1 cellular context compared by ENCODE assay signal in the genomic region with DNA sequence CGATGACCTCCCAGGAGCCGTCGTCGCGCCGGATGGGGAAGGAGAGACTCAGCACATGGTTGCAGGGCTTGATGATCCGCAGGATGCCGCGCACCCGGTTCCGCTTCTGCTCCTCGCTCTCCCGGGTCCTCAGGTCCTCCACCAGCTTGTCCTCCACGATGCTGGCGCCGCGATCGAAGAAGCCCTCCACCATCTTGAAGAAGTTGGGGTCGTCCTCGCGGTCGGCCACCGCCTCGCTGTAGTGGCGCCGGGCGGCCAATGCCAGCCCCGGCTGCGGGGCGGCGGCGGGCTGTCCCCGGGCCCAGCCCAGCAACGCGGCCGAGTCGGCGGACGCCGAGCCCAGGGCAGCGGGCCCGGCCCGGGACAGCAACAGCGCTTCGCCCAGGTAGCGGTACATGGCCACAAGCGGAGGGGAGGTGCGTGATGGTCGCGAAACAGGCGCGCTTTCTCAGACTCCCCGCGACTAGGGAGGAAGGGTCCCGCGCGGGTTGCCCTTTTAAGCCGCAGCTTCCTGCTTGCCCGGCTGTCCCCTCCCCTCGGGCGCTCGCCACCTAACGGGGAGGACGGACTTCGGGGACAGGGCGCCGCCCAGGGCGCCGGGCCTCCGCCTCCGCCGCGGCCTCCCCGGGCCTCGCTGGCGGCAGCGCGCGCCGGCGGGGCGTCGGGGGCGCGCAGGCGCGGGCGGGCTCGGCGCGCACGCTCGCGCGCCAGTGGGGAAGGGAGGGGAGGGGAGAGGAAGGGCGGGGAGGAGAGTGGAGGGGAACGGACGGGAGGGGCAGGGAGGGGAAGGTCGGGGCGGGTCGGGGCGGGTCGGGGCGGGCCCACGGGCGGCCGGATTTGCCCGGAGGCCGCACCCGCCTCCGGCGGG.
TF ChIP-seq lines count a peak whose summit lies in the region.

A gene (minus strand): TSS at position 471 of the 868 bp plus-strand sequence. CDS start 74 bp downstream, at position 397.
A gene with protein sequence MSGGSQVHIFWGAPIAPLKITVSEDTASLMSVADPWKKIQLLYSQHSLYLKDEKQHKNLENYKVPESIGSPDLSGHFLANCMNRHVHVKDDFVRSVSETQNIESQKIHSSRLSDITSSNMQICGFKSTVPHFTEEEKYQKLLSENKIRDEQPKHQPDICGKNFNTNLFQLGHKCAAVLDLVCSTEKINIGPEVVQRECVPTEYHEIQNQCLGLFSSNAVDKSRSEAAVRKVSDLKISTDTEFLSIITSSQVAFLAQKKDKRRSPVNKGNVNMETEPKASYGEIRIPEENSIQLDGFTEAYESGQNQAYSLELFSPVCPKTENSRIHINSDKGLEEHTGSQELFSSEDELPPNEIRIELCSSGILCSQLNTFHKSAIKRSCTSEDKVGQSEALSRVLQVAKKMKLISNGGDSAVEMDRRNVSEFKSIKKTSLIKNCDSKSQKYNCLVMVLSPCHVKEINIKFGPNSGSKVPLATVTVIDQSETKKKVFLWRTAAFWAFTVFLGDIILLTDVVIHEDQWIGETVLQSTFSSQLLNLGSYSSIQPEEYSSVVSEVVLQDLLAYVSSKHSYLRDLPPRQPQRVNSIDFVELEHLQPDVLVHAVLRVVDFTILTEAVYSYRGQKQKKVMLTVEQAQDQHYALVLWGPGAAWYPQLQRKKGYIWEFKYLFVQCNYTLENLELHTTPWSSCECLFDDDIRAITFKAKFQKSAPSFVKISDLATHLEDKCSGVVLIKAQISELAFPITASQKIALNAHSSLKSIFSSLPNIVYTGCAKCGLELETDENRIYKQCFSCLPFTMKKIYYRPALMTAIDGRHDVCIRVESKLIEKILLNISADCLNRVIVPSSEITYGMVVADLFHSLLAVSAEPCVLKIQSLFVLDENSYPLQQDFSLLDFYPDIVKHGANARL (plus strand): TSS at position 834 of the 868 bp plus-strand sequence. CDS start 56,149 bp downstream, outside the sequence.

TF ChIP-seq in WTC11, 78 proteins besides CTCF, POLR2A, EP300 and RAD21 (continued from another document and continues in another):
- TF ChIP-seq, protein P1, sequence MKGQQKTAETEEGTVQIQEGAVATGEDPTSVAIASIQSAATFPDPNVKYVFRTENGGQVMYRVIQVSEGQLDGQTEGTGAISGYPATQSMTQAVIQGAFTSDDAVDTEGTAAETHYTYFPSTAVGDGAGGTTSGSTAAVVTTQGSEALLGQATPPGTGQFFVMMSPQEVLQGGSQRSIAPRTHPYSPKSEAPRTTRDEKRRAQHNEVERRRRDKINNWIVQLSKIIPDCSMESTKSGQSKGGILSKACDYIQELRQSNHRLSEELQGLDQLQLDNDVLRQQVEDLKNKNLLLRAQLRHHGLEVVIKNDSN (CRISPR knock-in tag; IDR thresholded peaks at IDR 0.05), result no peak
- TF ChIP-seq SOX15 (CRISPR knock-in tag; IDR thresholded peaks at IDR 0.05), result no peak
- 0 out of 2 replicates have a peak, but pooled peaks have one; percentile 58 for TF ChIP-seq CBFB (CRISPR knock-in tag; IDR thresholded peaks at IDR 0.05; ENCODE audit: low read depth)
- TF ChIP-seq ZBTB21 (CRISPR knock-in tag; IDR thresholded peaks at IDR 0.05; ENCODE audit: borderline replicate concordance), result no peak
- TF ChIP-seq RELA (CRISPR knock-in tag; IDR thresholded peaks at IDR 0.05; ENCODE audit: borderline replicate concordance), result no peak
- peak; percentile 62; the same call in 1 of the 2 replicates for TF ChIP-seq FOXK1 (CRISPR knock-in tag; IDR thresholded peaks at IDR 0.05)
- TF ChIP-seq, protein P2, sequence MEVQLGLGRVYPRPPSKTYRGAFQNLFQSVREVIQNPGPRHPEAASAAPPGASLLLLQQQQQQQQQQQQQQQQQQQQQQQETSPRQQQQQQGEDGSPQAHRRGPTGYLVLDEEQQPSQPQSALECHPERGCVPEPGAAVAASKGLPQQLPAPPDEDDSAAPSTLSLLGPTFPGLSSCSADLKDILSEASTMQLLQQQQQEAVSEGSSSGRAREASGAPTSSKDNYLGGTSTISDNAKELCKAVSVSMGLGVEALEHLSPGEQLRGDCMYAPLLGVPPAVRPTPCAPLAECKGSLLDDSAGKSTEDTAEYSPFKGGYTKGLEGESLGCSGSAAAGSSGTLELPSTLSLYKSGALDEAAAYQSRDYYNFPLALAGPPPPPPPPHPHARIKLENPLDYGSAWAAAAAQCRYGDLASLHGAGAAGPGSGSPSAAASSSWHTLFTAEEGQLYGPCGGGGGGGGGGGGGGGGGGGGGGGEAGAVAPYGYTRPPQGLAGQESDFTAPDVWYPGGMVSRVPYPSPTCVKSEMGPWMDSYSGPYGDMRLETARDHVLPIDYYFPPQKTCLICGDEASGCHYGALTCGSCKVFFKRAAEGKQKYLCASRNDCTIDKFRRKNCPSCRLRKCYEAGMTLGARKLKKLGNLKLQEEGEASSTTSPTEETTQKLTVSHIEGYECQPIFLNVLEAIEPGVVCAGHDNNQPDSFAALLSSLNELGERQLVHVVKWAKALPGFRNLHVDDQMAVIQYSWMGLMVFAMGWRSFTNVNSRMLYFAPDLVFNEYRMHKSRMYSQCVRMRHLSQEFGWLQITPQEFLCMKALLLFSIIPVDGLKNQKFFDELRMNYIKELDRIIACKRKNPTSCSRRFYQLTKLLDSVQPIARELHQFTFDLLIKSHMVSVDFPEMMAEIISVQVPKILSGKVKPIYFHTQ (CRISPR knock-in tag; IDR thresholded peaks at IDR 0.05), result no peak
- TF ChIP-seq, protein P3, sequence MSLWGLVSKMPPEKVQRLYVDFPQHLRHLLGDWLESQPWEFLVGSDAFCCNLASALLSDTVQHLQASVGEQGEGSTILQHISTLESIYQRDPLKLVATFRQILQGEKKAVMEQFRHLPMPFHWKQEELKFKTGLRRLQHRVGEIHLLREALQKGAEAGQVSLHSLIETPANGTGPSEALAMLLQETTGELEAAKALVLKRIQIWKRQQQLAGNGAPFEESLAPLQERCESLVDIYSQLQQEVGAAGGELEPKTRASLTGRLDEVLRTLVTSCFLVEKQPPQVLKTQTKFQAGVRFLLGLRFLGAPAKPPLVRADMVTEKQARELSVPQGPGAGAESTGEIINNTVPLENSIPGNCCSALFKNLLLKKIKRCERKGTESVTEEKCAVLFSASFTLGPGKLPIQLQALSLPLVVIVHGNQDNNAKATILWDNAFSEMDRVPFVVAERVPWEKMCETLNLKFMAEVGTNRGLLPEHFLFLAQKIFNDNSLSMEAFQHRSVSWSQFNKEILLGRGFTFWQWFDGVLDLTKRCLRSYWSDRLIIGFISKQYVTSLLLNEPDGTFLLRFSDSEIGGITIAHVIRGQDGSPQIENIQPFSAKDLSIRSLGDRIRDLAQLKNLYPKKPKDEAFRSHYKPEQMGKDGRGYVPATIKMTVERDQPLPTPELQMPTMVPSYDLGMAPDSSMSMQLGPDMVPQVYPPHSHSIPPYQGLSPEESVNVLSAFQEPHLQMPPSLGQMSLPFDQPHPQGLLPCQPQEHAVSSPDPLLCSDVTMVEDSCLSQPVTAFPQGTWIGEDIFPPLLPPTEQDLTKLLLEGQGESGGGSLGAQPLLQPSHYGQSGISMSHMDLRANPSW (CRISPR knock-in tag; conservative IDR thresholded peaks at IDR 0.05; ENCODE audit: low read depth), result no peak; the same call in 1 of the 2 replicates
- no peak for TF ChIP-seq RORB (CRISPR knock-in tag; IDR thresholded peaks at IDR 0.05)
- TF ChIP-seq KAT7 (CRISPR knock-in tag; IDR thresholded peaks at IDR 0.05; ENCODE audit: borderline replicate concordance), result no peak
- no peak for TF ChIP-seq NFATC4 (CRISPR knock-in tag; IDR thresholded peaks at IDR 0.05)
- TF ChIP-seq, protein P4, sequence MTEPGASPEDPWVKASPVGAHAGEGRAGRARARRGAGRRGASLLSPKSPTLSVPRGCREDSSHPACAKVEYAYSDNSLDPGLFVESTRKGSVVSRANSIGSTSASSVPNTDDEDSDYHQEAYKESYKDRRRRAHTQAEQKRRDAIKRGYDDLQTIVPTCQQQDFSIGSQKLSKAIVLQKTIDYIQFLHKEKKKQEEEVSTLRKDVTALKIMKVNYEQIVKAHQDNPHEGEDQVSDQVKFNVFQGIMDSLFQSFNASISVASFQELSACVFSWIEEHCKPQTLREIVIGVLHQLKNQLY (CRISPR knock-in tag; IDR thresholded peaks at IDR 0.05), result no peak
- 0 out of 2 replicates have a peak, but pooled peaks have one; percentile 3 for TF ChIP-seq MYBL2 (CRISPR knock-in tag; IDR thresholded peaks at IDR 0.05)
- TF ChIP-seq OVOL2 (CRISPR knock-in tag; IDR thresholded peaks at IDR 0.05; ENCODE audit: borderline replicate concordance), result no peak
- TF ChIP-seq, protein P5, sequence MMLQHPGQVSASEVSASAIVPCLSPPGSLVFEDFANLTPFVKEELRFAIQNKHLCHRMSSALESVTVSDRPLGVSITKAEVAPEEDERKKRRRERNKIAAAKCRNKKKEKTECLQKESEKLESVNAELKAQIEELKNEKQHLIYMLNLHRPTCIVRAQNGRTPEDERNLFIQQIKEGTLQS (CRISPR knock-in tag; conservative IDR thresholded peaks at IDR 0.05), result no peak
- no peak for TF ChIP-seq HMGA2 (CRISPR knock-in tag; IDR thresholded peaks at IDR 0.05)
- peak; percentile 29; the same call in 1 of the 2 replicates for TF ChIP-seq ZNF263 (CRISPR knock-in tag; IDR thresholded peaks at IDR 0.05; ENCODE audit: low read depth)
- TF ChIP-seq TP53 (CRISPR knock-in tag; IDR thresholded peaks at IDR 0.05), result peak; percentile 88
- TF ChIP-seq, protein P6, sequence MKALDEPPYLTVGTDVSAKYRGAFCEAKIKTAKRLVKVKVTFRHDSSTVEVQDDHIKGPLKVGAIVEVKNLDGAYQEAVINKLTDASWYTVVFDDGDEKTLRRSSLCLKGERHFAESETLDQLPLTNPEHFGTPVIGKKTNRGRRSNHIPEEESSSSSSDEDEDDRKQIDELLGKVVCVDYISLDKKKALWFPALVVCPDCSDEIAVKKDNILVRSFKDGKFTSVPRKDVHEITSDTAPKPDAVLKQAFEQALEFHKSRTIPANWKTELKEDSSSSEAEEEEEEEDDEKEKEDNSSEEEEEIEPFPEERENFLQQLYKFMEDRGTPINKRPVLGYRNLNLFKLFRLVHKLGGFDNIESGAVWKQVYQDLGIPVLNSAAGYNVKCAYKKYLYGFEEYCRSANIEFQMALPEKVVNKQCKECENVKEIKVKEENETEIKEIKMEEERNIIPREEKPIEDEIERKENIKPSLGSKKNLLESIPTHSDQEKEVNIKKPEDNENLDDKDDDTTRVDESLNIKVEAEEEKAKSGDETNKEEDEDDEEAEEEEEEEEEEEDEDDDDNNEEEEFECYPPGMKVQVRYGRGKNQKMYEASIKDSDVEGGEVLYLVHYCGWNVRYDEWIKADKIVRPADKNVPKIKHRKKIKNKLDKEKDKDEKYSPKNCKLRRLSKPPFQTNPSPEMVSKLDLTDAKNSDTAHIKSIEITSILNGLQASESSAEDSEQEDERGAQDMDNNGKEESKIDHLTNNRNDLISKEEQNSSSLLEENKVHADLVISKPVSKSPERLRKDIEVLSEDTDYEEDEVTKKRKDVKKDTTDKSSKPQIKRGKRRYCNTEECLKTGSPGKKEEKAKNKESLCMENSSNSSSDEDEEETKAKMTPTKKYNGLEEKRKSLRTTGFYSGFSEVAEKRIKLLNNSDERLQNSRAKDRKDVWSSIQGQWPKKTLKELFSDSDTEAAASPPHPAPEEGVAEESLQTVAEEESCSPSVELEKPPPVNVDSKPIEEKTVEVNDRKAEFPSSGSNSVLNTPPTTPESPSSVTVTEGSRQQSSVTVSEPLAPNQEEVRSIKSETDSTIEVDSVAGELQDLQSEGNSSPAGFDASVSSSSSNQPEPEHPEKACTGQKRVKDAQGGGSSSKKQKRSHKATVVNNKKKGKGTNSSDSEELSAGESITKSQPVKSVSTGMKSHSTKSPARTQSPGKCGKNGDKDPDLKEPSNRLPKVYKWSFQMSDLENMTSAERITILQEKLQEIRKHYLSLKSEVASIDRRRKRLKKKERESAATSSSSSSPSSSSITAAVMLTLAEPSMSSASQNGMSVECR (CRISPR knock-in tag; IDR thresholded peaks at IDR 0.05; ENCODE audit: borderline replicate concordance), result peak; percentile 16; the same call in 1 of the 2 replicates
- TF ChIP-seq, protein P7, sequence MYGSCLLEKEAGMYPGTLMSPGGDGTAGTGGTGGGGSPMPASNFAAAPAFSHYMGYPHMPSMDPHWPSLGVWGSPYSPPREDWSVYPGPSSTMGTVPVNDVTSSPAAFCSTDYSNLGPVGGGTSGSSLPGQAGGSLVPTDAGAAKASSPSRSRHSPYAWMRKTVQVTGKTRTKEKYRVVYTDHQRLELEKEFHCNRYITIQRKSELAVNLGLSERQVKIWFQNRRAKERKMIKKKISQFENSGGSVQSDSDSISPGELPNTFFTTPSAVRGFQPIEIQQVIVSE (CRISPR knock-in tag; IDR thresholded peaks at IDR 0.05; ENCODE audit: borderline replicate concordance), result no peak
- peak; percentile 8; the same call in 1 of the 2 replicates for TF ChIP-seq TEAD4 (CRISPR knock-in tag; IDR thresholded peaks at IDR 0.05)
- TF ChIP-seq, protein P8, sequence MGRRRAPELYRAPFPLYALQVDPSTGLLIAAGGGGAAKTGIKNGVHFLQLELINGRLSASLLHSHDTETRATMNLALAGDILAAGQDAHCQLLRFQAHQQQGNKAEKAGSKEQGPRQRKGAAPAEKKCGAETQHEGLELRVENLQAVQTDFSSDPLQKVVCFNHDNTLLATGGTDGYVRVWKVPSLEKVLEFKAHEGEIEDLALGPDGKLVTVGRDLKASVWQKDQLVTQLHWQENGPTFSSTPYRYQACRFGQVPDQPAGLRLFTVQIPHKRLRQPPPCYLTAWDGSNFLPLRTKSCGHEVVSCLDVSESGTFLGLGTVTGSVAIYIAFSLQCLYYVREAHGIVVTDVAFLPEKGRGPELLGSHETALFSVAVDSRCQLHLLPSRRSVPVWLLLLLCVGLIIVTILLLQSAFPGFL (CRISPR knock-in tag; IDR thresholded peaks at IDR 0.05; ENCODE audit: borderline replicate concordance), result no peak
- TF ChIP-seq NR2C2 (CRISPR knock-in tag; IDR thresholded peaks at IDR 0.05), result no peak
- TF ChIP-seq ZNF671 (CRISPR knock-in tag; IDR thresholded peaks at IDR 0.05), result peak; percentile 46; the same call in 1 of the 2 replicates
- TF ChIP-seq IRF2 (CRISPR knock-in tag; IDR thresholded peaks at IDR 0.05; ENCODE audit: borderline replicate concordance, low read depth), result no peak
- peak; percentile 45; the same call in 1 of the 2 replicates for TF ChIP-seq GABPB1 (CRISPR knock-in tag; IDR thresholded peaks at IDR 0.05)
- peak; percentile 86 for TF ChIP-seq FOXP1 (CRISPR knock-in tag; IDR thresholded peaks at IDR 0.05; ENCODE audit: borderline replicate concordance)
- peak; percentile 40; the same call in 1 of the 2 replicates for TF ChIP-seq JUN (CRISPR knock-in tag; IDR thresholded peaks at IDR 0.05)
- 0 out of 2 replicates have a peak, but pooled peaks have one; percentile 21 for TF ChIP-seq SMAD4 (CRISPR knock-in tag; IDR thresholded peaks at IDR 0.05)
- TF ChIP-seq, protein P9, sequence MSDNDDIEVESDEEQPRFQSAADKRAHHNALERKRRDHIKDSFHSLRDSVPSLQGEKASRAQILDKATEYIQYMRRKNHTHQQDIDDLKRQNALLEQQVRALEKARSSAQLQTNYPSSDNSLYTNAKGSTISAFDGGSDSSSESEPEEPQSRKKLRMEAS (CRISPR knock-in tag; IDR thresholded peaks at IDR 0.05), result peak; percentile 80; the same call in 1 of the 2 replicates
- TF ChIP-seq, protein P10, sequence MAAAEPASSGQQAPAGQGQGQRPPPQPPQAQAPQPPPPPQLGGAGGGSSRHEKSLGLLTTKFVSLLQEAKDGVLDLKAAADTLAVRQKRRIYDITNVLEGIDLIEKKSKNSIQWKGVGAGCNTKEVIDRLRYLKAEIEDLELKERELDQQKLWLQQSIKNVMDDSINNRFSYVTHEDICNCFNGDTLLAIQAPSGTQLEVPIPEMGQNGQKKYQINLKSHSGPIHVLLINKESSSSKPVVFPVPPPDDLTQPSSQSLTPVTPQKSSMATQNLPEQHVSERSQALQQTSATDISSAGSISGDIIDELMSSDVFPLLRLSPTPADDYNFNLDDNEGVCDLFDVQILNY (CRISPR knock-in tag; IDR thresholded peaks at IDR 0.05), result no peak
- TF ChIP-seq ZNF121 (CRISPR knock-in tag; IDR thresholded peaks at IDR 0.05), result no peak
- TF ChIP-seq ELF4 (CRISPR knock-in tag; IDR thresholded peaks at IDR 0.05; ENCODE audit: low read depth), result no peak
